Comparison of ENCODE assay signal across 14 cellular contexts in the genomic region with DNA sequence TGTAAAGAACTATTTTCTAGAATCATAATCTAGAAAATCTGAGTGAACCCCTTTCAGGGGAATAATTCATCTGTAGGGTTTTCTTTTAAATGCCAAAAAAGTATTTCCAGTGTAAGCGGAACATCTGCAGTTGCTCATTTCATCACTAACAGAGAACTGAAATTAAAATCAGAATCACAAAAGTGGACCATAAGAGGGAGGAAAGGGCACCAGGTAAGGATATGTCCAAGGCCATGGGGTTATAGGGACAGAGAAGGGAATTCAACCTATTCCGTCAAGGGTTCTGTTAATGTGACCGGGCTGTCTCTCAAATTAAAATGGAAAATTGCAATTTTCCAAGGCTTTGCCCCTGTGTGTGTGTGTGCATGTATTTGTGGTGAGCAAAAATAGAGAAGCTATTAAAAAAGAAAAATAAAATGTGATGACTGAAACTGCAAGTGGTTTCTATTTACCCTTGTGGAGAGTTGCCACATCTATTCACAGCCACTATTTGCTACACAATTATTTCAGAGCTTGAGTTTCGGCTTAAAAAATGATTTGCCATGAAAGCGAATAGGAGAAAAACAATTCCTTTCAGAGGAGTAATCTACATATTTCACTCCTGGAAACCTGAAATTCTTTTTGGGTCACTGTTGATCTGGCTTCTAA. TPM values are rescaled to one million over a fixed set of nuclear protein-coding genes. Genes with fewer than 3 reads are reported as not detected.
DNase-seq lines count a peak whose midpoint lies in the region; ATAC-seq and TF ChIP-seq lines count a peak whose summit lies in the region.
"Had no signal": no experiment of that assay in that cellular context is flagged by ENCODE, and none has a peak within 500 bp of the region (broad histone marks: within the 10 kb centered on the region; RNA-seq: fewer than 3 reads in every experiment).

No MANE protein-coding gene starts in this region.

- H3K36me3 Mint-ChIP-seq in T-helper 17 cell (ENCODE audit: low read depth), result no peaks in the 10 kb centered on the region
- no peaks in the 10 kb centered on the region for H3K36me3 Mint-ChIP-seq in osteocyte (ENCODE audit: unreplicated experiment)

- DNase-seq in T-helper 17 cell, result no peak
- no peak for DNase-seq in osteocyte (ENCODE audit: extremely low spot score, unreplicated experiment)
- no peak for DNase-seq in NCI-H82 treated with DMSO at 0.1 percent for 48 hours (lab: John Stamatoyannopoulos, UW; ENCODE audit: unreplicated experiment)
- DNase-seq in UCSD-AML1 (lab: John Stamatoyannopoulos, UW; ENCODE audit: unreplicated experiment), result no peak
- DNase-seq in GM13977 (ENCODE audit: low spot score), result no peak
- DNase-seq in middle frontal gyrus (ENCODE audit: extremely low spot score, low spot score), result no peak
- DNase-seq: activated T-cell treated with anti-CD3 and anti-CD28 coated beads, Interleukin-2, amount 50 U/mL, for 48 hours; CD4-positive, alpha-beta T cell; kidney glomerular epithelial cell; NCI-H1417 treated with DMSO at 0.1 percent for 48 hours; stimulated activated CD4-positive, alpha-beta T cell treated with anti-CD3 and anti-CD28 coated beads, Interleukin-2, amount 100 ng/mL, for 24 hours; stomach had no signal

- H3K9me3 Mint-ChIP-seq in osteocyte (ENCODE audit: unreplicated experiment), result no peaks in the 10 kb centered on the region
- H3K9me3 Mint-ChIP-seq: CD4-positive, alpha-beta T cell had no signal

- H3K9me3 ChIP-seq in T-helper 17 cell (ENCODE audit: control insufficient read depth, low read length, poor library complexity, severe bottlenecking), result no peaks in the 10 kb centered on the region
- H3K9me3 ChIP-seq: stomach had no signal

- H3K27ac Mint-ChIP-seq in T-helper 17 cell (peak overlapping the region; percentile 53), osteocyte (ENCODE audit: unreplicated experiment) (peak overlapping the region; percentile 91)
- H3K27ac Mint-ChIP-seq: CD4-positive, alpha-beta T cell had no signal

- in situ Hi-C loops in GM13977 (cut with MboI; ENCODE audit: low pct_unique_long_range_greater_than_20kb, low sequenced_read_pairs, unreplicated experiment), result no loop called here

- H3K4me3 Mint-ChIP-seq in T-helper 17 cell, result no peak overlapping the region
- H3K4me3 Mint-ChIP-seq in osteocyte (ENCODE audit: unreplicated experiment), result no peak overlapping the region
- H3K4me3 Mint-ChIP-seq: CD4-positive, alpha-beta T cell had no signal

- H3K27me3 Mint-ChIP-seq in T-helper 17 cell (no peaks in the 10 kb centered on the region), osteocyte (ENCODE audit: unreplicated experiment) (no peaks in the 10 kb centered on the region)
- H3K27me3 Mint-ChIP-seq: CD4-positive, alpha-beta T cell had no signal

- TF ChIP-seq CTCF in osteocyte (IDR thresholded peaks at IDR 0.05) (no peak), GM13977 (IDR thresholded peaks at IDR 0.05; ENCODE audit: extremely low read depth, insufficient read depth, missing control alignments) (no peak)

- H3K4me1 Mint-ChIP-seq in T-helper 17 cell (peaks cover 5% of the 10 kb centered on the region), osteocyte (ENCODE audit: unreplicated experiment) (peaks cover 40% of the 10 kb centered on the region)

- ATAC-seq in GM18498 (IDR thresholded peaks at IDR 0.05; ENCODE audit: unreplicated experiment), result peak; percentile 72
- ATAC-seq in HG02973 (IDR thresholded peaks at IDR 0.05; ENCODE audit: unreplicated experiment), result peak; percentile 56
- no peak for ATAC-seq in T-helper 17 cell

RNA-seq across cellular contexts. Expression of gene APP, which starts 53.1 kb away (rescaled TPM):
- total RNA-seq in T-helper 17 cell (10 to 100 TPM; 42.0 to 87.9 TPM), osteocyte (698 and 749 TPM in 2 replicates)
